Comparison of ENCODE assay signal across 8 cellular contexts in genomic region chr6:108497883-108498282, GRCh38.
A peak's percentile ranks its signal among the peaks of the same experiment; 100 is the strongest.
DNase-seq lines count a peak whose midpoint lies in the region; ATAC-seq and TF ChIP-seq lines count a peak whose summit lies in the region.

No MANE protein-coding gene starts in this region.

- peak; percentile 50 for DNase-seq in activated CD8-positive, alpha-beta memory T cell treated with anti-CD3 and anti-CD28 coated beads, Interleukin-2, amount 10 ng/mL, durations not matched to agents 7 days and 5 days
- no peak for DNase-seq in activated CD8-positive, alpha-beta memory T cell treated with anti-CD3 and anti-CD28 coated beads, Interleukin-2, amount 50 U/mL, for 4 hours
- peak; percentile 65 for DNase-seq in KBM-7
- DNase-seq in activated CD8-positive, alpha-beta T cell treated with anti-CD3 and anti-CD28 coated beads for 36 hours: peak; percentile 41
- DNase-seq in left kidney (ENCODE audit: low read depth, low spot score): peak; percentile 54
- no peak for DNase-seq in naive thymus-derived CD8-positive, alpha-beta T cell
- DNase-seq in NCI-H128 (lab: John Stamatoyannopoulos, UW; ENCODE audit: unreplicated experiment): no peak

- H3K4me1 Mint-ChIP-seq in activated CD8-positive, alpha-beta memory T cell treated with anti-CD3 and anti-CD28 coated beads, Interleukin-2, amount 10 ng/mL, durations not matched to agents 7 days and 5 days: no peaks in the 10 kb centered on the region
- no peaks in the 10 kb centered on the region for H3K4me1 Mint-ChIP-seq in activated CD8-positive, alpha-beta T cell treated with anti-CD3 and anti-CD28 coated beads for 36 hours (ENCODE audit: low read depth)
- H3K4me1 Mint-ChIP-seq in naive thymus-derived CD8-positive, alpha-beta T cell: no peaks in the 10 kb centered on the region

- intact Hi-C loops in activated CD8-positive, alpha-beta T cell treated with anti-CD3 and anti-CD28 coated beads for 36 hours (cut with micrococcal nuclease): loop anchor here (10.0 kb wide), 1 partner anchor 333 kb away; the partner anchor contains the start of gene NR2E1

- H3K4me3 Mint-ChIP-seq in activated CD8-positive, alpha-beta memory T cell treated with anti-CD3 and anti-CD28 coated beads, Interleukin-2, amount 10 ng/mL, durations not matched to agents 7 days and 5 days: no peak overlapping the region
- no peak overlapping the region for H3K4me3 Mint-ChIP-seq in activated CD8-positive, alpha-beta T cell treated with anti-CD3 and anti-CD28 coated beads for 36 hours
- H3K4me3 Mint-ChIP-seq in naive thymus-derived CD8-positive, alpha-beta T cell: no peak overlapping the region

- no peaks in the 10 kb centered on the region for H3K27me3 Mint-ChIP-seq in activated CD8-positive, alpha-beta memory T cell treated with anti-CD3 and anti-CD28 coated beads, Interleukin-2, amount 10 ng/mL, durations not matched to agents 7 days and 5 days
- H3K27me3 Mint-ChIP-seq in activated CD8-positive, alpha-beta T cell treated with anti-CD3 and anti-CD28 coated beads for 36 hours: no peaks in the 10 kb centered on the region
- H3K27me3 Mint-ChIP-seq in naive thymus-derived CD8-positive, alpha-beta T cell: no peaks in the 10 kb centered on the region

- no peak overlapping the region for H3K27ac Mint-ChIP-seq in activated CD8-positive, alpha-beta memory T cell treated with anti-CD3 and anti-CD28 coated beads, Interleukin-2, amount 10 ng/mL, durations not matched to agents 7 days and 5 days
- H3K27ac Mint-ChIP-seq in activated CD8-positive, alpha-beta T cell treated with anti-CD3 and anti-CD28 coated beads for 36 hours: no peak overlapping the region
- H3K27ac Mint-ChIP-seq in naive thymus-derived CD8-positive, alpha-beta T cell: no peak overlapping the region

- H3K36me3 Mint-ChIP-seq in activated CD8-positive, alpha-beta memory T cell treated with anti-CD3 and anti-CD28 coated beads, Interleukin-2, amount 10 ng/mL, durations not matched to agents 7 days and 5 days: peaks cover under 1% of the 10 kb centered on the region
- peaks cover 7% of the 10 kb centered on the region for H3K36me3 Mint-ChIP-seq in activated CD8-positive, alpha-beta T cell treated with anti-CD3 and anti-CD28 coated beads for 36 hours (ENCODE audit: low read depth)
- H3K36me3 Mint-ChIP-seq in naive thymus-derived CD8-positive, alpha-beta T cell: peaks cover 1 to 12% (median 3%) of the 10 kb centered on the region in 3 donors

- POLR2A ChIA-PET in activated CD8-positive, alpha-beta T cell treated with anti-CD3 and anti-CD28 coated beads for 36 hours (lab: Charles Lee): no interaction called here
- POLR2A ChIA-PET in naive thymus-derived CD8-positive, alpha-beta T cell (lab: Charles Lee): no interaction called here

- CTCF ChIA-PET in activated CD8-positive, alpha-beta memory T cell treated with anti-CD3 and anti-CD28 coated beads, Interleukin-2, amount 10 ng/mL, durations not matched to agents 7 days and 5 days (lab: Charles Lee): interaction anchor here (1.5 kb wide), 1 partner anchor 329 kb away, joined by 5 read pairs; no protein-coding TSS in a partner anchor
- CTCF ChIA-PET in activated CD8-positive, alpha-beta T cell treated with anti-CD3 and anti-CD28 coated beads for 36 hours (lab: Charles Lee): interaction anchor here (1.2 to 1.3 kb wide), 4 partner anchors 14 to 365 kb away, joined by 3 to 4 read pairs (median 4); partner anchors contain the start of gene SNX3

- in situ Hi-C loops in KBM-7 (cut with MboI; ENCODE audit: low pct_unique_long_range_greater_than_20kb, low sequenced_read_pairs): loop anchor here (25.0 kb wide), 1 partner anchor 386 kb away; no protein-coding TSS in a partner anchor

- no peaks in the 10 kb centered on the region for H3K9me3 Mint-ChIP-seq in activated CD8-positive, alpha-beta memory T cell treated with anti-CD3 and anti-CD28 coated beads, Interleukin-2, amount 10 ng/mL, durations not matched to agents 7 days and 5 days (ENCODE audit: low read depth)
- H3K9me3 Mint-ChIP-seq in activated CD8-positive, alpha-beta T cell treated with anti-CD3 and anti-CD28 coated beads for 36 hours: no peaks in the 10 kb centered on the region
- H3K9me3 Mint-ChIP-seq in naive thymus-derived CD8-positive, alpha-beta T cell: no peaks in the 10 kb centered on the region

- TF ChIP-seq CTCF in activated CD8-positive, alpha-beta T cell treated with anti-CD3 and anti-CD28 coated beads for 36 hours (IDR thresholded peaks at IDR 0.05): no peak

- peak; percentile 42 for ATAC-seq in activated CD8-positive, alpha-beta memory T cell treated with anti-CD3 and anti-CD28 coated beads, Interleukin-2, amount 10 ng/mL, durations not matched to agents 7 days and 5 days
- ATAC-seq in activated CD8-positive, alpha-beta T cell treated with anti-CD3 and anti-CD28 coated beads for 36 hours: no peak
- ATAC-seq in naive thymus-derived CD8-positive, alpha-beta T cell: no peak
- no peak for ATAC-seq in HG02759 (IDR thresholded peaks at IDR 0.05; ENCODE audit: unreplicated experiment)

Comparison
In these comparisons a context has a peak if more than half of its experiments do, and no peak if none do; other contexts are left out.
1. DNase-seq: peak in activated CD8-positive, alpha-beta memory T cell treated with anti-CD3 and anti-CD28 coated beads, Interleukin-2, amount 10 ng/mL, durations not matched to agents 7 days and 5 days (single experiment), KBM-7 (single experiment), activated CD8-positive, alpha-beta T cell treated with anti-CD3 and anti-CD28 coated beads for 36 hours (single experiment) and left kidney (single experiment); none in activated CD8-positive, alpha-beta memory T cell treated with anti-CD3 and anti-CD28 coated beads, Interleukin-2, amount 50 U/mL, for 4 hours (single experiment), naive thymus-derived CD8-positive, alpha-beta T cell (0 of 10) and NCI-H128 (single experiment).